Comparison of ENCODE assay signal across 9 cellular contexts in the genomic region with DNA sequence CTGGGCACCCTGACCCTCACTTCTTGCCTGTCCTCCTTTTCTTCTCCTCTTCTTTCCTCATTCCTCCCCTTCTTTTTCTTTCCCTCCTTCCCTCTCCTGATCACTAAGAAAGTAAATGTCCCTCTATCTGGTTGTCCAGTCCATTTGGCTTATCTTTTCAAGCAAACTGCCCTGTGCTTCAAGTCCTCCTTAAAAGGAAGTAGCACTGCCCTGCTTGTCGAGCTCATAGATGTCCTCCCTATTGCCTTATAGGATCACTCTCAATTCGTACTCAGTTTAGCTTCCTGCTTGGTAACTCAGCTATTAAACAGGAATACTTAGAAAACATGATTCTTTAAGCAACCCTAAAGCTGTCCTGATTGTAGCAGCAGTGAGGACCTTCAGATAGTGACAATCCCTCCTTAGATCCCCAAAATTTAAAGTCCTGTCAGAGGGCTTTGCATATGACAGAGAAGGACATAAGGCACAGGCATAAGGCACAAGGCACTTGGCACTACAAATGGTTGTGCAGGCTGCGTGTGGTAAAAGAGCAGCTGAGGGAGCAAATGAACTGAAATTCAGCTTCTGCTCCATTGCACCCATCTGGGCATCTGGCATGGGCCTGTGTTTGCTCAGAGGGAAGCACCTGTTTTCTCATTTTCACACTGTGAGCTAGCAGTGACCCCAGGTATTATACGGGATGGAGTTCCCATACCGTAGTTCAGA. TPM values are rescaled to one million over a fixed set of nuclear protein-coding genes. Genes with fewer than 3 reads are reported as not detected.
A peak's percentile ranks its signal among the peaks of the same experiment; 100 is the strongest.
DNase-seq lines count a peak whose midpoint lies in the region; ATAC-seq and TF ChIP-seq lines count a peak whose summit lies in the region.
"Had no signal": no experiment of that assay in that cellular context is flagged by ENCODE, and none has a peak within 500 bp of the region (broad histone marks: within the 10 kb centered on the region; RNA-seq: fewer than 3 reads in every experiment).

No MANE protein-coding gene starts in this region.

- H3K9ac ChIP-seq in OCI-LY1 (ENCODE audit: low read length), result peak overlapping the region; percentile 44

- H3K9me3 ChIP-seq in OCI-LY1 (ENCODE audit: low read length), result no peaks in the 10 kb centered on the region

- H3K27ac ChIP-seq in OCI-LY1 (ENCODE audit: low read depth, low read length, poor library complexity, severe bottlenecking), result peak overlapping the region; percentile 92

- H3K9me2 ChIP-seq in OCI-LY1 (ENCODE audit: low read depth, low read length), result no peaks in the 10 kb centered on the region

- peaks cover 26% of the 10 kb centered on the region; the same call in 1 of the 2 replicates for H3K36me3 ChIP-seq in OCI-LY1 (ENCODE audit: insufficient read depth, low read length)

- H4K20me1 ChIP-seq in OCI-LY1 (ENCODE audit: insufficient read depth, low read length), result no peaks in the 10 kb centered on the region

- H3K4me3 ChIP-seq in OCI-LY1 (ENCODE audit: low read depth, low read length, poor library complexity, severe bottlenecking), result no peak overlapping the region

- H2AFZ ChIP-seq in OCI-LY1 (ENCODE audit: low read length), result no peak overlapping the region

- ATAC-seq in GM18873 (IDR thresholded peaks at IDR 0.05; ENCODE audit: low FRiP score, unreplicated experiment), result peak; percentile 56
- ATAC-seq in HG02642 (IDR thresholded peaks at IDR 0.05; ENCODE audit: poor library complexity, unreplicated experiment), result peak; percentile 69

- DNase-seq in retina, result peak; percentile 42
- DNase-seq in AML-193 (lab: John Stamatoyannopoulos, UW), result no peak
- no peak for DNase-seq in superior temporal gyrus (ENCODE audit: extremely low spot score)
- no peak for DNase-seq in occipital lobe (lab: John Stamatoyannopoulos, UW)
- DNase-seq: activated CD4-positive, alpha-beta T cell treated with anti-CD3 and anti-CD28 coated beads, Interleukin-2, amount 50 U/mL, for 48 hours; stimulated activated CD4-positive, alpha-beta T cell treated with anti-CD3 and anti-CD28 coated beads, Interleukin-4, amount 100 ng/mL, for 24 hours had no signal

- H3K4me1 ChIP-seq in OCI-LY1 (ENCODE audit: insufficient read depth, low read length, severe bottlenecking), result peaks cover 64% of the 10 kb centered on the region

- peak overlapping the region; percentile 35; the same call in 1 of the 2 replicates for H3K4me2 ChIP-seq in OCI-LY1 (ENCODE audit: low read length)

- H3K27me3 ChIP-seq in OCI-LY1 (ENCODE audit: insufficient read depth, low read length), result no peaks in the 10 kb centered on the region

- H3K79me2 ChIP-seq in OCI-LY1 (ENCODE audit: insufficient read depth, low read length), result no peaks in the 10 kb centered on the region

- no peaks in the 10 kb centered on the region for H3F3A ChIP-seq in OCI-LY1 (ENCODE audit: insufficient read depth, low read length)

- no peak for TF ChIP-seq CTCF in OCI-LY1 (IDR thresholded peaks at IDR 0.05; ENCODE audit: low read length)

RNA-seq across cellular contexts. Expression of a gene that starts 26.1 kb away (rescaled TPM):
- not detected for total RNA-seq in occipital lobe

RNA-seq across cellular contexts. Expression of a gene that starts 30.2 kb away (rescaled TPM):
- 2.2 TPM for total RNA-seq in occipital lobe
